Comparison of ENCODE assay signal across 19 cellular contexts in genomic region chr20:63787749-63788148, GRCh38. TPM values are rescaled to one million over a fixed set of nuclear protein-coding genes. Genes with fewer than 3 reads are reported as not detected.
DNase-seq lines count a peak whose midpoint lies in the region; ATAC-seq, FAIRE-seq and TF ChIP-seq lines count a peak whose summit lies in the region.
"Had no signal": no experiment of that assay in that cellular context is flagged by ENCODE, and none has a peak within 500 bp of the region (broad histone marks: within the 10 kb centered on the region; RNA-seq: fewer than 3 reads in every experiment).

No MANE protein-coding gene starts in this region.

- no peaks in the 10 kb centered on the region for H4K20me1 ChIP-seq in HepG2 (ENCODE audit: insufficient read depth, low read length)

- H3K79me2 ChIP-seq in HepG2 (ENCODE audit: insufficient read depth, low read length) = no peaks in the 10 kb centered on the region

- CTCF ChIA-PET in HepG2 (lab: Yijun Ruan, JAX; ENCODE audit: low intra/inter-chr PET ratio, low total read pairs) = no interaction called here
- CTCF ChIA-PET in activated CD8-positive, alpha-beta T cell treated with anti-CD3 and anti-CD28 coated beads for 36 hours (lab: Charles Lee) = interaction anchor here (0.9 to 4.9 kb wide), 3 partner anchors 13 to 249 kb away, joined by 3 to 37 read pairs (median 4); partner anchors contain the start of gene TPD52L2

- WGBS in HepG2 (ENCODE audit: low lambda C conversion rate) = 95% methylated on average over 16 of the region's 16 CpGs
- 79% methylated on average over 11 of the region's 16 CpGs for WGBS in right lobe of liver (ENCODE audit: insufficient coverage, low coverage, low lambda C conversion rate, missing lambda C conversion rate)
- WGBS in right cardiac atrium = 49% methylated on average over 16 of the region's 16 CpGs

- no peak overlapping the region for H3K9ac ChIP-seq in HepG2 (ENCODE audit: insufficient read depth, low read depth, low read length)

- H3K4me3 ChIP-seq in HepG2 (replicated peaks in 1 of 3; ENCODE audit: insufficient read depth in 1 of 3, low read depth in 2 of 3, low read length in 3 of 3) (no peak overlapping the region), right lobe of liver (no peak overlapping the region), right cardiac atrium (ENCODE audit: low read length) (no peak overlapping the region)

- no peak overlapping the region for H3K4me2 ChIP-seq in HepG2 (ENCODE audit: low read depth, low read length)

- H3K36me3 Mint-ChIP-seq in endothelial cell (ENCODE audit: low read depth, unreplicated experiment) = peaks cover 16% of the 10 kb centered on the region
- H3K36me3 Mint-ChIP-seq in stimulated activated effector memory CD8-positive, alpha-beta T cell treated with anti-CD3 and anti-CD28 coated beads, Interleukin-12 subunit alpha, Interleukin-12 subunit beta, amount 100 ng/mL, for 72 hours = no peaks in the 10 kb centered on the region
- H3K36me3 Mint-ChIP-seq in activated T-cell treated with anti-CD3 and anti-CD28 coated beads, Interleukin-2, amount 50 U/mL, for 24 hours (ENCODE audit: low read depth) = no peaks in the 10 kb centered on the region
- no peaks in the 10 kb centered on the region for H3K36me3 Mint-ChIP-seq in activated CD8-positive, alpha-beta T cell treated with anti-CD3 and anti-CD28 coated beads for 36 hours (ENCODE audit: low read depth)
- H3K36me3 Mint-ChIP-seq: CD8-positive, alpha-beta T cell had no signal

- no peak for TF ChIP-seq EP300 in HepG2 (IDR thresholded peaks at IDR 0.05; ENCODE audit: low read depth in 2 of 2, low read length in 2 of 2)
- no peak for TF ChIP-seq EP300 in HepG2 (CRISPR knock-in tag; IDR thresholded peaks at IDR 0.05; ENCODE audit: borderline replicate concordance)

- in situ Hi-C loops in HepG2 (cut with HindIII; ENCODE audit: extremely low pct_ligation_motif_present, low pct_unique_long_range_greater_than_20kb) = loop anchor here (5.0 to 10.0 kb wide), 2 partner anchors 70 to 83 kb away; partner anchors contain the start of genes ARFRP1 and ZGPAT

- FAIRE-seq in HepG2 (lab: Jason Lieb, UNC) = no peak

- H3K4me1 ChIP-seq in HepG2 (ENCODE audit: insufficient read depth, low read length) (peaks cover 53% of the 10 kb centered on the region), right lobe of liver (peaks cover 0 to 5% (median 0%) of the 10 kb centered on the region in 4 donors), right cardiac atrium (ENCODE audit: control insufficient read depth, insufficient read depth, low read length) (peaks cover 7% of the 10 kb centered on the region)
- H3K4me1 ChIP-seq: BE2C had no signal

- ATAC-seq in HepG2 = no peak
- ATAC-seq in right lobe of liver = no peak
- ATAC-seq in right cardiac atrium = peak in 1 of 2 donors; percentile 10
- ATAC-seq in stimulated activated effector memory CD8-positive, alpha-beta T cell treated with anti-CD3 and anti-CD28 coated beads, Interleukin-12 subunit alpha, Interleukin-12 subunit beta, amount 100 ng/mL, for 72 hours = no peak
- no peak for ATAC-seq in activated CD8-positive, alpha-beta T cell treated with anti-CD3 and anti-CD28 coated beads for 36 hours
- ATAC-seq: CD8-positive, alpha-beta T cell; PC-3 had no signal

- H3K4me3 Mint-ChIP-seq in endothelial cell (ENCODE audit: unreplicated experiment) = no peak overlapping the region
- H3K4me3 Mint-ChIP-seq in stimulated activated effector memory CD8-positive, alpha-beta T cell treated with anti-CD3 and anti-CD28 coated beads, Interleukin-12 subunit alpha, Interleukin-12 subunit beta, amount 100 ng/mL, for 72 hours = no peak overlapping the region
- no peak overlapping the region for H3K4me3 Mint-ChIP-seq in activated T-cell treated with anti-CD3 and anti-CD28 coated beads, Interleukin-2, amount 50 U/mL, for 24 hours
- no peak overlapping the region for H3K4me3 Mint-ChIP-seq in activated CD8-positive, alpha-beta T cell treated with anti-CD3 and anti-CD28 coated beads for 36 hours
- H3K4me3 Mint-ChIP-seq: CD8-positive, alpha-beta T cell had no signal

- no TSS peak for BruUV-seq in HepG2 (replicated peaks; lab: Mats Ljungman, UMichigan)

- no peak for DNase-seq in HepG2 (ENCODE audit: low spot score)
- no peak for DNase-seq in right lobe of liver
- no peak for DNase-seq in endothelial cell (ENCODE audit: low spot score)
- DNase-seq in right cardiac atrium = peak in 2 of 3 donors; percentile 46 to 60
- DNase-seq in stimulated activated effector memory CD8-positive, alpha-beta T cell treated with anti-CD3 and anti-CD28 coated beads, Interleukin-12 subunit alpha, Interleukin-12 subunit beta, amount 100 ng/mL, for 72 hours (ENCODE audit: low spot score in 2 of 2) = no peak
- no peak for DNase-seq in activated T-cell treated with anti-CD3 and anti-CD28 coated beads, Interleukin-2, amount 50 U/mL, for 24 hours
- DNase-seq in germinal center (ENCODE audit: low spot score) = no peak
- no peak for DNase-seq in activated CD8-positive, alpha-beta T cell treated with anti-CD3 and anti-CD28 coated beads for 36 hours
- DNase-seq: 8988T; BE2C; CD8-positive, alpha-beta T cell; DMS79 treated with DMSO at 0.1 percent for 48 hours; HCEC 1CT; KG1; NCI-H1417 treated with DMSO at 0.1 percent for 48 hours; NCI-H1930; NCI-H446; NK-92 treated with Interleukin-12 subunit alpha and Interleukin-12 subunit beta, amount 100 ng/mL, for 24 hours; PC-3 had no signal

- H3K27me3 Mint-ChIP-seq in endothelial cell (ENCODE audit: unreplicated experiment) = peaks cover 4% of the 10 kb centered on the region
- peaks cover 2% of the 10 kb centered on the region for H3K27me3 Mint-ChIP-seq in activated T-cell treated with anti-CD3 and anti-CD28 coated beads, Interleukin-2, amount 50 U/mL, for 24 hours
- no peaks in the 10 kb centered on the region for H3K27me3 Mint-ChIP-seq in activated CD8-positive, alpha-beta T cell treated with anti-CD3 and anti-CD28 coated beads for 36 hours

- POLR2A ChIA-PET in HepG2 (lab: Yijun Ruan, JAX) = no interaction called here
- POLR2A ChIA-PET in activated CD8-positive, alpha-beta T cell treated with anti-CD3 and anti-CD28 coated beads for 36 hours (lab: Charles Lee) = no interaction called here

- TF ChIP-seq POLR2A in HepG2 (IDR thresholded peaks at IDR 0.05; ENCODE audit: insufficient read depth in 1 of 2, low read depth in 2 of 2, low read length in 2 of 2) (no peak), right lobe of liver (IDR thresholded peaks at IDR 0.05) (no peak)

- H3K9me3 ChIP-seq in HepG2 (ENCODE audit: low read length) (no peaks in the 10 kb centered on the region), right lobe of liver (no peaks in the 10 kb centered on the region), right cardiac atrium (ENCODE audit: control insufficient read depth, low read length) (no peaks in the 10 kb centered on the region)
- H3K9me3 ChIP-seq: BE2C had no signal

- H3K27ac ChIP-seq in HepG2 (ENCODE audit: extremely low read length, insufficient read depth, low read length) = peak overlapping the region; percentile 69
- no peak overlapping the region for H3K27ac ChIP-seq in right lobe of liver
- H3K27ac ChIP-seq in right cardiac atrium (ENCODE audit: low read length) = peak overlapping the region; percentile 83

- intact Hi-C loops in HepG2 (cut with micrococcal nuclease; ENCODE audit: unreplicated experiment) = loop anchor here (2.0 kb wide), 1 partner anchor 77 kb away; the partner anchor contains the start of gene TPD52L2
- intact Hi-C loops in right lobe of liver (cut with DNase I) = no loop called here
- intact Hi-C loops in right cardiac atrium (cut with DNase I) = loop anchor here in 2 of 4 donors (2.0 to 10.0 kb wide), 3 partner anchors 75 to 253 kb away; partner anchors contain the start of genes ABHD16B (in 1 of the 2), PTK6 (in 1 of the 2) and TPD52L2 (in 1 of the 2)
- intact Hi-C loops in activated CD8-positive, alpha-beta T cell treated with anti-CD3 and anti-CD28 coated beads for 36 hours (cut with micrococcal nuclease) = loop anchor here (5.0 kb wide), 1 partner anchor 185 kb away; no protein-coding TSS in a partner anchor

- H2AFZ ChIP-seq in HepG2 (ENCODE audit: low read length) = no peak overlapping the region

- H3K27me3 ChIP-seq in HepG2 (ENCODE audit: control insufficient read depth in 1 of 2, insufficient read depth in 2 of 2, low read length in 2 of 2) (no peaks in the 10 kb centered on the region), right lobe of liver (no peaks in the 10 kb centered on the region), right cardiac atrium (ENCODE audit: control insufficient read depth, insufficient read depth) (no peaks in the 10 kb centered on the region)
- H3K27me3 ChIP-seq: BE2C had no signal

- TF ChIP-seq CTCF in HepG2 (CRISPR knock-in tag; IDR thresholded peaks at IDR 0.05) = no peak
- TF ChIP-seq CTCF in right lobe of liver (IDR thresholded peaks at IDR 0.05) = no peak
- no peak for TF ChIP-seq CTCF in endothelial cell (IDR thresholded peaks at IDR 0.05; ENCODE audit: unreplicated experiment)
- no peak for TF ChIP-seq CTCF in activated CD8-positive, alpha-beta T cell treated with anti-CD3 and anti-CD28 coated beads for 36 hours (IDR thresholded peaks at IDR 0.05)

- TF ChIP-seq RAD21 in HepG2 (CRISPR knock-in tag; IDR thresholded peaks at IDR 0.05) = no peak

- H3K4me1 Mint-ChIP-seq in endothelial cell (ENCODE audit: unreplicated experiment) = peaks cover 7% of the 10 kb centered on the region
- peaks cover under 1% of the 10 kb centered on the region for H3K4me1 Mint-ChIP-seq in stimulated activated effector memory CD8-positive, alpha-beta T cell treated with anti-CD3 and anti-CD28 coated beads, Interleukin-12 subunit alpha, Interleukin-12 subunit beta, amount 100 ng/mL, for 72 hours
- peaks cover 1% of the 10 kb centered on the region for H3K4me1 Mint-ChIP-seq in activated T-cell treated with anti-CD3 and anti-CD28 coated beads, Interleukin-2, amount 50 U/mL, for 24 hours (ENCODE audit: low read depth)
- no peaks in the 10 kb centered on the region for H3K4me1 Mint-ChIP-seq in activated CD8-positive, alpha-beta T cell treated with anti-CD3 and anti-CD28 coated beads for 36 hours (ENCODE audit: low read depth)

- H3K36me3 ChIP-seq in HepG2 (replicated peaks in 1 of 2; ENCODE audit: control insufficient read depth in 1 of 2, insufficient read depth in 2 of 2, low read length in 2 of 2) = no peaks in the 10 kb centered on the region
- H3K36me3 ChIP-seq in right lobe of liver = no peaks in the 10 kb centered on the region
- H3K36me3 ChIP-seq: BE2C had no signal

- no peaks in the 10 kb centered on the region for H3K9me3 Mint-ChIP-seq in endothelial cell (ENCODE audit: unreplicated experiment)
- H3K9me3 Mint-ChIP-seq in stimulated activated effector memory CD8-positive, alpha-beta T cell treated with anti-CD3 and anti-CD28 coated beads, Interleukin-12 subunit alpha, Interleukin-12 subunit beta, amount 100 ng/mL, for 72 hours = no peaks in the 10 kb centered on the region
- H3K9me3 Mint-ChIP-seq in activated T-cell treated with anti-CD3 and anti-CD28 coated beads, Interleukin-2, amount 50 U/mL, for 24 hours = no peaks in the 10 kb centered on the region
- H3K9me3 Mint-ChIP-seq in activated CD8-positive, alpha-beta T cell treated with anti-CD3 and anti-CD28 coated beads for 36 hours = no peaks in the 10 kb centered on the region
- H3K9me3 Mint-ChIP-seq: CD8-positive, alpha-beta T cell had no signal

- peak overlapping the region; percentile 67 for H3K27ac Mint-ChIP-seq in endothelial cell (ENCODE audit: unreplicated experiment)
- H3K27ac Mint-ChIP-seq in stimulated activated effector memory CD8-positive, alpha-beta T cell treated with anti-CD3 and anti-CD28 coated beads, Interleukin-12 subunit alpha, Interleukin-12 subunit beta, amount 100 ng/mL, for 72 hours = peak overlapping the region; percentile 21
- H3K27ac Mint-ChIP-seq in activated T-cell treated with anti-CD3 and anti-CD28 coated beads, Interleukin-2, amount 50 U/mL, for 24 hours = no peak overlapping the region
- no peak overlapping the region for H3K27ac Mint-ChIP-seq in activated CD8-positive, alpha-beta T cell treated with anti-CD3 and anti-CD28 coated beads for 36 hours
- H3K27ac Mint-ChIP-seq: CD8-positive, alpha-beta T cell had no signal

RNA-seq across cellular contexts. Expression of gene ZBTB46, which starts 43.3 kb away (rescaled TPM):
- total RNA-seq in HepG2 (2016; rRNA removed; fragmentation: Illumina TruSeq; extraction: Trizol) = 10.9 and 13.5 TPM in 2 replicates
- total RNA-seq in HepG2 (2016; cell fraction: cytosol; rRNA removed; fragmentation: Illumina TruSeq; extraction: Trizol; ENCODE audit: low read depth) = 74.9 and 80.6 TPM in 2 replicates
- total RNA-seq in HepG2 (2016; cell fraction: insoluble cytoplasmic fraction; rRNA removed; fragmentation: Illumina TruSeq; extraction: Trizol) = 10.9 and 15.4 TPM in 2 replicates
- 51.8 and 55.2 TPM in 2 replicates for total RNA-seq in HepG2 (2016; cell fraction: membrane; rRNA removed; fragmentation: Illumina TruSeq; extraction: Trizol)
- total RNA-seq in HepG2 (2016; cell fraction: nucleus; rRNA removed; fragmentation: Illumina TruSeq; extraction: Trizol) = 8.7 and 9.2 TPM in 2 replicates
- polyA plus RNA-seq in HepG2 (2011; rRNA removed) = 1.6 and 2.7 TPM in 2 replicates
- 1.6 and 2.0 TPM in 2 replicates for polyA plus RNA-seq in HepG2 (2011; cell fraction: cytosol; rRNA removed)
- 7.2 and 7.6 TPM in 2 replicates for polyA plus RNA-seq in HepG2 (2011; cell fraction: nucleus; rRNA removed)
- polyA plus RNA-seq in HepG2 (2012) = 3.8 and 5.3 TPM in 2 replicates
- polyA plus RNA-seq in HepG2 (2016; cell fraction: cytosol; fragmentation: Illumina TruSeq; extraction: Trizol; ENCODE audit: low read depth) = 0.45 and 0.85 TPM in 2 replicates
- polyA plus RNA-seq in HepG2 (2016; cell fraction: insoluble cytoplasmic fraction; fragmentation: Illumina TruSeq; extraction: Trizol; ENCODE audit: low read depth) = 3.9 and 4.2 TPM in 2 replicates
- 1.4 and 1.5 TPM in 2 replicates for polyA plus RNA-seq in HepG2 (2016; cell fraction: membrane; fragmentation: Illumina TruSeq; extraction: Trizol; ENCODE audit: low read depth)
- polyA plus RNA-seq in HepG2 (2016; cell fraction: nucleus; fragmentation: Illumina TruSeq; extraction: Trizol; ENCODE audit: insufficient read depth, low read depth) = 7.1 and 7.5 TPM in 2 replicates
- 18.8 and 33.6 TPM in 2 replicates for polyA minus RNA-seq in HepG2 (2011; rRNA and poly(A)+ RNA removed; ENCODE audit: low replicate concordance)
- polyA minus RNA-seq in HepG2 (2011; cell fraction: cytosol; rRNA and poly(A)+ RNA removed) = 8.3 and 9.0 TPM in 2 replicates
- polyA minus RNA-seq in HepG2 (2011; cell fraction: nucleus; rRNA and poly(A)+ RNA removed) = 5.4 and 9.1 TPM in 2 replicates
- total RNA-seq in right lobe of liver = 1 to 10 TPM; 1.2 to 4.2 (median 2.4) TPM
- 42.1 TPM for total RNA-seq in endothelial cell (ENCODE audit: unreplicated experiment)
- total RNA-seq in right cardiac atrium = 10 to 100 TPM; 14.4 to 18.1 (median 16.3) TPM
- polyA plus RNA-seq in right cardiac atrium = 6.7 TPM
- total RNA-seq in activated CD8-positive, alpha-beta T cell treated with anti-CD3 and anti-CD28 coated beads for 36 hours = under 1 TPM; 0.31 to 0.38 TPM
- total RNA-seq: CD8-positive, alpha-beta T cell had no signal

RNA-seq across cellular contexts. Expression of gene SLC2A4RG, which starts 48.2 kb away (rescaled TPM):
- 47.4 and 91.4 TPM in 2 replicates for total RNA-seq in HepG2 (2016; rRNA removed; fragmentation: Illumina TruSeq; extraction: Trizol)
- 129 and 134 TPM in 2 replicates for total RNA-seq in HepG2 (2016; cell fraction: cytosol; rRNA removed; fragmentation: Illumina TruSeq; extraction: Trizol; ENCODE audit: low read depth)
- total RNA-seq in HepG2 (2016; cell fraction: insoluble cytoplasmic fraction; rRNA removed; fragmentation: Illumina TruSeq; extraction: Trizol) = 39.6 and 94.5 TPM in 2 replicates
- 171 and 186 TPM in 2 replicates for total RNA-seq in HepG2 (2016; cell fraction: membrane; rRNA removed; fragmentation: Illumina TruSeq; extraction: Trizol)
- total RNA-seq in HepG2 (2016; cell fraction: nucleus; rRNA removed; fragmentation: Illumina TruSeq; extraction: Trizol) = 92.1 and 130 TPM in 2 replicates
- 95.9 and 105 TPM in 2 replicates for polyA plus RNA-seq in HepG2 (2011; rRNA removed)
- 36.7 and 62.3 TPM in 2 replicates for polyA plus RNA-seq in HepG2 (2011; cell fraction: cytosol; rRNA removed)
- 581 and 754 TPM in 2 replicates for polyA plus RNA-seq in HepG2 (2011; cell fraction: nucleus; rRNA removed)
- 65.4 and 92.2 TPM in 2 replicates for polyA plus RNA-seq in HepG2 (2012)
- 354 and 372 TPM in 2 replicates for polyA plus RNA-seq in HepG2 (2016; cell fraction: cytosol; fragmentation: Illumina TruSeq; extraction: Trizol; ENCODE audit: low read depth)
- 107 and 130 TPM in 2 replicates for polyA plus RNA-seq in HepG2 (2016; cell fraction: insoluble cytoplasmic fraction; fragmentation: Illumina TruSeq; extraction: Trizol; ENCODE audit: low read depth)
- polyA plus RNA-seq in HepG2 (2016; cell fraction: membrane; fragmentation: Illumina TruSeq; extraction: Trizol; ENCODE audit: low read depth) = 352 and 381 TPM in 2 replicates
- polyA plus RNA-seq in HepG2 (2016; cell fraction: nucleus; fragmentation: Illumina TruSeq; extraction: Trizol; ENCODE audit: insufficient read depth, low read depth) = 510 and 535 TPM in 2 replicates
- 23.9 and 51.3 TPM in 2 replicates for polyA minus RNA-seq in HepG2 (2011; rRNA and poly(A)+ RNA removed; ENCODE audit: low replicate concordance)
- polyA minus RNA-seq in HepG2 (2011; cell fraction: cytosol; rRNA and poly(A)+ RNA removed) = 24.3 and 27.0 TPM in 2 replicates
- polyA minus RNA-seq in HepG2 (2011; cell fraction: nucleus; rRNA and poly(A)+ RNA removed) = 61.3 and 75.8 TPM in 2 replicates
- total RNA-seq in right lobe of liver = 100 to 1,000 TPM in 2 of 6 experiments, 10 to 100 TPM in 4; 36.0 to 180 (median 73.8) TPM
- total RNA-seq in endothelial cell (ENCODE audit: unreplicated experiment) = 69.6 TPM
- 10 to 100 TPM; 42.7 to 69.1 (median 50.1) TPM for total RNA-seq in right cardiac atrium
- 39.2 TPM for polyA plus RNA-seq in right cardiac atrium
- 10 to 100 TPM; 38.5 to 39.8 TPM for total RNA-seq in activated CD8-positive, alpha-beta T cell treated with anti-CD3 and anti-CD28 coated beads for 36 hours

RNA-seq across cellular contexts. Expression of gene LIME1, which starts 51.3 kb away (rescaled TPM):
- total RNA-seq in HepG2 (2016; rRNA removed; fragmentation: Illumina TruSeq; extraction: Trizol) (51.5 and 61.5 TPM in 2 replicates), right lobe of liver (100 to 1,000 TPM in 2 of 6 experiments, 10 to 100 TPM in 4; 37.0 to 118 (median 65.5) TPM), endothelial cell (ENCODE audit: unreplicated experiment) (8.1 TPM), right cardiac atrium (1 to 10 TPM; 2.1 to 2.9 (median 2.7) TPM)
- 59.8 and 81.2 TPM in 2 replicates for total RNA-seq in HepG2 (2016; cell fraction: cytosol; rRNA removed; fragmentation: Illumina TruSeq; extraction: Trizol; ENCODE audit: low read depth)
- 46.5 and 57.9 TPM in 2 replicates for total RNA-seq in HepG2 (2016; cell fraction: insoluble cytoplasmic fraction; rRNA removed; fragmentation: Illumina TruSeq; extraction: Trizol)
- total RNA-seq in HepG2 (2016; cell fraction: membrane; rRNA removed; fragmentation: Illumina TruSeq; extraction: Trizol) = 59.4 and 77.4 TPM in 2 replicates
- 31.7 and 32.4 TPM in 2 replicates for total RNA-seq in HepG2 (2016; cell fraction: nucleus; rRNA removed; fragmentation: Illumina TruSeq; extraction: Trizol)
- polyA plus RNA-seq in HepG2 (2011; rRNA removed) (13.0 and 23.5 TPM in 2 replicates), right cardiac atrium (2.7 TPM)
- 20.4 and 43.4 TPM in 2 replicates for polyA plus RNA-seq in HepG2 (2011; cell fraction: cytosol; rRNA removed)
- polyA plus RNA-seq in HepG2 (2011; cell fraction: nucleus; rRNA removed) = 145 and 202 TPM in 2 replicates
- polyA plus RNA-seq in HepG2 (2012) = 14.6 and 20.3 TPM in 2 replicates
- 90.7 and 108 TPM in 2 replicates for polyA plus RNA-seq in HepG2 (2016; cell fraction: cytosol; fragmentation: Illumina TruSeq; extraction: Trizol; ENCODE audit: low read depth)
- 72.4 and 82.2 TPM in 2 replicates for polyA plus RNA-seq in HepG2 (2016; cell fraction: insoluble cytoplasmic fraction; fragmentation: Illumina TruSeq; extraction: Trizol; ENCODE audit: low read depth)
- 75.9 and 77.5 TPM in 2 replicates for polyA plus RNA-seq in HepG2 (2016; cell fraction: membrane; fragmentation: Illumina TruSeq; extraction: Trizol; ENCODE audit: low read depth)
- 89.9 and 96.0 TPM in 2 replicates for polyA plus RNA-seq in HepG2 (2016; cell fraction: nucleus; fragmentation: Illumina TruSeq; extraction: Trizol; ENCODE audit: insufficient read depth, low read depth)
- polyA minus RNA-seq in HepG2 (2011; rRNA and poly(A)+ RNA removed; ENCODE audit: low replicate concordance) = 2.1 and 20.3 TPM in 2 replicates
- 22.2 and 31.7 TPM in 2 replicates for polyA minus RNA-seq in HepG2 (2011; cell fraction: cytosol; rRNA and poly(A)+ RNA removed)
- polyA minus RNA-seq in HepG2 (2011; cell fraction: nucleus; rRNA and poly(A)+ RNA removed) = 13.2 and 15.8 TPM in 2 replicates
- total RNA-seq in activated CD8-positive, alpha-beta T cell treated with anti-CD3 and anti-CD28 coated beads for 36 hours = 10 to 100 TPM; 15.5 to 16.8 TPM

Comparison
In these comparisons a context has a peak if more than half of its experiments do, and no peak if none do; other contexts are left out.
1. H3K27ac ChIP-seq: peak in HepG2 (single experiment) and right cardiac atrium (single experiment); none in right lobe of liver (0 of 3).
2. intact Hi-C loops: an anchor here in HepG2 (2.0 kb wide) and activated CD8-positive, alpha-beta T cell treated with anti-CD3 and anti-CD28 coated beads for 36 hours (5.0 kb wide); none called in right lobe of liver.
3. DNase-seq: peak in right cardiac atrium (2 of 3); none in HepG2 (single experiment), right lobe of liver (0 of 3), endothelial cell (single experiment), stimulated activated effector memory CD8-positive, alpha-beta T cell treated with anti-CD3 and anti-CD28 coated beads, Interleukin-12 subunit alpha, Interleukin-12 subunit beta, amount 100 ng/mL, for 72 hours (0 of 2), activated T-cell treated with anti-CD3 and anti-CD28 coated beads, Interleukin-2, amount 50 U/mL, for 24 hours (single experiment), germinal center (single experiment) and activated CD8-positive, alpha-beta T cell treated with anti-CD3 and anti-CD28 coated beads for 36 hours (single experiment).
4. H3K27ac Mint-ChIP-seq: peak in endothelial cell (single experiment) and stimulated activated effector memory CD8-positive, alpha-beta T cell treated with anti-CD3 and anti-CD28 coated beads, Interleukin-12 subunit alpha, Interleukin-12 subunit beta, amount 100 ng/mL, for 72 hours (single experiment); none in activated T-cell treated with anti-CD3 and anti-CD28 coated beads, Interleukin-2, amount 50 U/mL, for 24 hours (single experiment) and activated CD8-positive, alpha-beta T cell treated with anti-CD3 and anti-CD28 coated beads for 36 hours (single experiment).